20 cellular contexts compared by ENCODE assay signal in the genomic region with DNA sequence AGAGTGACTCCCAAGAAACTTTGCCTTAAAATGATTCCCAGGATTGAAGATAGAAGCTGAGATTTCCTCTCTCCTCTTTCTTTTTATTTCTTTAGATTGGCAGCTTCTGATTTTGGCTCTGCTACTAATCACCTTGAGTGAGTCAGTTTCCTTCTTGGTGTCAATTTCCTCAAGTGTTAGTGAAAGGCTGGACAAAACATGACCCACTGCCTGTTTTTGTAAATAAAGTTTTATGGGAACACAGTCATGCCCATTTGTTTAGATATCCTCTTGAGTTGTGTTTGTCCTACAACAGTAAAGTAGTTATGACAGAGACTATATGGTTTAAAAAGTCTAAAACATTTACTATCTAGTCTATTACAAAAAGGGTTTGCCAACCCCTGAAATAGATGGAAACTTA.
"Had no signal": no experiment of that assay in that cellular context is flagged by ENCODE, and none has a peak within 500 bp of the region (broad histone marks: within the 10 kb centered on the region; RNA-seq: fewer than 3 reads in every experiment).

No MANE protein-coding gene starts in this region.

- H3K27me3 ChIP-seq: esophagus muscularis mucosa, gastroesophageal sphincter, neutrophil, testis, tibial nerve, upper lobe of right lung had no signal

- H3K4me1 ChIP-seq: esophagus muscularis mucosa, gastroesophageal sphincter, testis, tibial nerve, upper lobe of right lung had no signal

- ATAC-seq: gastroesophageal sphincter; mucosa of descending colon; naive thymus-derived CD8-positive, alpha-beta T cell; sciatic nerve; stimulated activated naive B cell treated with anti-CD40 and anti-IgM and Interleukin-4, amounts not matched to agents 10 μg/mL and 1 μg/mL and 100 μg/mL, for 72 hours; stimulated activated naive CD8-positive, alpha-beta T cell treated with anti-CD3 and anti-CD28 coated beads, Interleukin-15, amount 100 ng/mL, for 72 hours; upper lobe of right lung had no signal

- H3K36me3 ChIP-seq: esophagus muscularis mucosa, gastroesophageal sphincter, neutrophil, tibial nerve, upper lobe of right lung had no signal

- H3K9me3 ChIP-seq: gastroesophageal sphincter, mucosa of descending colon, neutrophil, testis, upper lobe of right lung had no signal

- H3K4me3 ChIP-seq: coronary artery, dorsolateral prefrontal cortex, esophagus muscularis mucosa, gastroesophageal sphincter, mucosa of descending colon, skin epidermis, testis, tibial nerve, upper lobe of right lung had no signal

- DNase-seq: dorsolateral prefrontal cortex; effector memory CD4-positive, alpha-beta T cell; foreskin fibroblast; glutamatergic neuron; kidney; mucosa of descending colon; naive thymus-derived CD8-positive, alpha-beta T cell; stimulated activated CD4-positive, alpha-beta T cell treated with anti-CD3 and anti-CD28 coated beads, Interleukin-2, amount 100 ng/mL, for 24 hours; stimulated activated CD4-positive, alpha-beta T cell treated with anti-CD3 and anti-CD28 coated beads, Interleukin-4, amount 100 ng/mL, for 4 hours; stimulated activated naive B cell treated with anti-CD40 and anti-IgM and Interleukin-4, amounts not matched to agents 10 μg/mL and 1 μg/mL and 100 μg/mL, for 72 hours; stimulated activated naive CD8-positive, alpha-beta T cell treated with anti-CD3 and anti-CD28 coated beads, Interleukin-15, amount 100 ng/mL, for 72 hours; testis; upper lobe of right lung had no signal

- H3K27ac ChIP-seq: coronary artery, dorsolateral prefrontal cortex, esophagus muscularis mucosa, gastroesophageal sphincter, neutrophil, skin epidermis, testis, tibial nerve, upper lobe of right lung had no signal
